ENCODE assay signal across 28 cellular contexts in the genomic region with DNA sequence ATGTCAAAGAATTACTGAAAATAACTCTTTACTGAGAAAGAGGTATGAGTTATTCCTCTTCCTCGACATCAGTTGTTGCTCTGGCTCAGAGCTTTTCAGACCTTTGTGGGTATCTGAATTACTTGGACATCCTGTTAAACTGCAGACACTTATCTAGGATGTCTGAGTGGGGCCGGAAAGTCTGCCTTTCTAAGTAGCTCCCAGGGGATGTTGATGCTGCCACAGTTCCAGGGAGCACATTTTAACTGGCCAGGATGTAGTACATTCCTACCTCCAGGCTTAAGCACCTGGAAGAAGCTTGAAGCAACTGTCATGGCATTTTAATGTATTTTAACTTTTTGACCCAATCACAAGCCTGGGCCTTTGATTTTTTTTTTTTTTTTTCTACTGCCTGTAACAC.
DNase-seq lines count a peak whose midpoint lies in the region; ATAC-seq, FAIRE-seq and TF ChIP-seq lines count a peak whose summit lies in the region.
"Had no signal": no experiment of that assay in that cellular context is flagged by ENCODE, and none has a peak within 500 bp of the region (broad histone marks: within the 10 kb centered on the region; RNA-seq: fewer than 3 reads in every experiment).

No MANE protein-coding gene starts in this region.

- H3K36me3 ChIP-seq in GM23338 (ENCODE audit: insufficient read depth) (no peaks in the 10 kb centered on the region), SK-N-SH (replicated peaks in 1 of 2; ENCODE audit: control insufficient read depth in 1 of 2, insufficient read depth in 2 of 2, low read length in 1 of 2) (peaks cover 4 to 6% of the 10 kb centered on the region in 2 experiments), hepatocyte (replicated peaks; ENCODE audit: insufficient read depth, low read depth) (no peaks in the 10 kb centered on the region), mammary epithelial cell (ENCODE audit: insufficient read depth, low read length) (no peaks in the 10 kb centered on the region)
- H3K36me3 ChIP-seq: heart left ventricle, prostate gland, thoracic aorta had no signal

- dilution Hi-C loops in mammary epithelial cell (cut with HindIII; ENCODE audit: low sequenced_read_pairs), result no loop called here

- H3F3A ChIP-seq in GM23338 (replicated peaks; ENCODE audit: low read depth) (no peaks in the 10 kb centered on the region), SK-N-SH (replicated peaks; ENCODE audit: insufficient read depth) (no peaks in the 10 kb centered on the region)

- no peak overlapping the region for H3K27ac Mint-ChIP-seq in GM23338
- H3K27ac Mint-ChIP-seq: activated T-cell treated with anti-CD3 and anti-CD28 coated beads, Interleukin-2, amount 50 U/mL, for 72 hours; CD4-positive, alpha-beta T cell; stimulated activated naive CD8-positive, alpha-beta T cell treated with anti-CD3 and anti-CD28 coated beads, Interleukin-15, Interleukin-2, amounts not matched to agents 100 ng/mL and 50 ng/mL, for 24 hours had no signal

- H3K4me3 ChIP-seq in GM23338 (no peak overlapping the region), SK-N-SH (ENCODE audit: low read depth in 2 of 2, low read length in 1 of 2) (no peak overlapping the region), hepatocyte (no peak overlapping the region), mammary epithelial cell (replicated peaks in 1 of 3; ENCODE audit: insufficient read depth in 1 of 3, low read depth in 2 of 3, low read length in 3 of 3) (no peak overlapping the region)
- H3K4me3 ChIP-seq: heart left ventricle, prostate gland, thoracic aorta had no signal

- no peak for TF ChIP-seq RAD21 in SK-N-SH (IDR thresholded peaks at IDR 0.05; ENCODE audit: low read length)

- CTCF ChIA-PET in SK-N-SH (lab: Yijun Ruan, JAX), result interaction anchor here (0.8 to 1.2 kb wide), 2 partner anchors 13 to 800 kb away, joined by 3 to 4 read pairs; no protein-coding TSS in a partner anchor
- CTCF ChIA-PET in mammary epithelial cell (lab: Charles Lee; ENCODE audit: low non-redundant PET), result no interaction called here

- H2AFZ ChIP-seq in GM23338 (no peak overlapping the region), SK-N-SH (ENCODE audit: low read depth) (no peak overlapping the region), hepatocyte (no peak overlapping the region), mammary epithelial cell (ENCODE audit: low read depth, low read length) (no peak overlapping the region)

- no peaks in the 10 kb centered on the region for H3K79me2 ChIP-seq in GM23338 (replicated peaks; ENCODE audit: insufficient read depth)
- no peaks in the 10 kb centered on the region for H3K79me2 ChIP-seq in SK-N-SH (ENCODE audit: insufficient read depth)
- H3K79me2 ChIP-seq in hepatocyte, result no peaks in the 10 kb centered on the region
- no peaks in the 10 kb centered on the region for H3K79me2 ChIP-seq in mammary epithelial cell (ENCODE audit: insufficient read depth, low read length)

- no peaks in the 10 kb centered on the region for H3K27me3 Mint-ChIP-seq in GM23338 (ENCODE audit: insufficient read depth, low read depth, poor library complexity)
- H3K27me3 Mint-ChIP-seq: CD4-positive, alpha-beta T cell; stimulated activated naive CD8-positive, alpha-beta T cell treated with anti-CD3 and anti-CD28 coated beads, Interleukin-15, Interleukin-2, amounts not matched to agents 100 ng/mL and 50 ng/mL, for 24 hours had no signal

- DNase-seq in DMS 273 (lab: John Stamatoyannopoulos, UW; ENCODE audit: unreplicated experiment) (peak; percentile 27), DMS 273 treated with DMSO at 0.1 percent for 48 hours (lab: John Stamatoyannopoulos, UW) (no peak), GM23338 (ENCODE audit: low spot score) (peak; percentile 52), SK-N-SH (peak; percentile 11), islet precursor cell (peak; percentile 56), hepatocyte (ENCODE audit: low spot score) (no peak), RCC 7860 (ENCODE audit: low spot score) (no peak), mammary epithelial cell (no peak)
- DNase-seq: activated CD4-positive, alpha-beta T cell treated with anti-CD3 and anti-CD28 coated beads, Interleukin-2, amount 50 U/mL, for 1 hour; activated naive CD4-positive, alpha-beta T cell; activated T-cell treated with anti-CD3 and anti-CD28 coated beads, Interleukin-2, amount 50 U/mL, for 72 hours; CD4-positive, alpha-beta T cell; effector CD4-positive, alpha-beta T cell; erythroblast; foreskin keratinocyte; left cardiac atrium; MV-4-11; NCI-H1694 treated with DMSO at 0.1 percent for 48 hours; NCI-H526 treated with DMSO at 0.1 percent for 48 hours; T1000 had no signal

- H3K9me2 ChIP-seq in GM23338 (ENCODE audit: insufficient read depth) (no peaks in the 10 kb centered on the region), SK-N-SH (no peaks in the 10 kb centered on the region), hepatocyte (replicated peaks; ENCODE audit: insufficient read depth) (no peaks in the 10 kb centered on the region)

- in situ Hi-C loops in mammary epithelial cell (cut with MboI; ENCODE audit: low sequenced_read_pairs in 2 of 2), result no loop called here

- peak; percentile 46 for ATAC-seq in GM23338
- ATAC-seq: activated T-cell treated with anti-CD3 and anti-CD28 coated beads, Interleukin-2, amount 50 U/mL, for 72 hours; foreskin keratinocyte had no signal

- no peak overlapping the region for H3K27ac ChIP-seq in GM23338 (ENCODE audit: low read depth)
- H3K27ac ChIP-seq in SK-N-SH (ENCODE audit: low read depth in 2 of 2, low read length in 1 of 2), result no peak overlapping the region
- H3K27ac ChIP-seq in hepatocyte, result no peak overlapping the region
- H3K27ac ChIP-seq in mammary epithelial cell (ENCODE audit: insufficient read depth, low read depth, low read length), result no peak overlapping the region
- H3K27ac ChIP-seq: 22Rv1, foreskin keratinocyte, heart left ventricle, prostate gland, thoracic aorta had no signal

- 66% methylated on average over 2 of the region's 2 CpGs for WGBS in SK-N-SH (ENCODE audit: low lambda C conversion rate)
- WGBS in hepatocyte (ENCODE audit: low lambda C conversion rate, missing lambda C conversion rate), result 47% methylated on average over 2 of the region's 2 CpGs
- WGBS in mammary epithelial cell (ENCODE audit: low coverage, missing lambda C conversion rate), result 72% methylated on average over 2 of the region's 2 CpGs

- no peaks in the 10 kb centered on the region for H3K9me3 ChIP-seq in SK-N-SH
- H3K9me3 ChIP-seq in hepatocyte (ENCODE audit: low read depth), result no peaks in the 10 kb centered on the region
- H3K9me3 ChIP-seq in mammary epithelial cell (replicated peaks; ENCODE audit: insufficient read depth, low read length), result no peaks in the 10 kb centered on the region
- H3K9me3 ChIP-seq: heart left ventricle, prostate gland, thoracic aorta had no signal

- no peak overlapping the region for H3K4me2 ChIP-seq in GM23338
- no peak overlapping the region for H3K4me2 ChIP-seq in SK-N-SH
- H3K4me2 ChIP-seq in hepatocyte, result no peak overlapping the region
- no peak overlapping the region for H3K4me2 ChIP-seq in mammary epithelial cell (ENCODE audit: insufficient read depth, low read depth, low read length)

- intact Hi-C loops in mammary epithelial cell (cut with micrococcal nuclease), result no loop called here

- peaks cover 26% of the 10 kb centered on the region for H3K4me1 Mint-ChIP-seq in GM23338

- H3K9ac ChIP-seq in SK-N-SH (no peak overlapping the region), mammary epithelial cell (ENCODE audit: insufficient read depth, low read length) (no peak overlapping the region)

- TF ChIP-seq CTCF in GM23338 (conservative IDR thresholded peaks at IDR 0.05; ENCODE audit: low read depth in 2 of 2) (0 out of 4 replicates have a peak, but pooled peaks of 1 of the 2 experiments have one; percentile 7), SK-N-SH (IDR thresholded peaks at IDR 0.05) (no peak), hepatocyte (IDR thresholded peaks at IDR 0.05; ENCODE audit: poor library complexity) (no peak), mammary epithelial cell (conservative IDR thresholded peaks at IDR 0.05 in 1 of 2, IDR thresholded peaks at IDR 0.05 in 1 of 2; ENCODE audit: extremely low read depth in 1 of 2, insufficient read depth in 1 of 2, low read depth in 1 of 2, low read length in 2 of 2) (no peak)

- no peak for FAIRE-seq in RCC 7860 (lab: Jason Lieb, UNC)
- FAIRE-seq: D721Med, GM12892, urothelium cell line had no signal

- BruUV-seq in mammary epithelial cell (replicated peaks; lab: Mats Ljungman, UMichigan), result no TSS peak

- H3K27me3 ChIP-seq in GM23338 (ENCODE audit: insufficient read depth), result no peaks in the 10 kb centered on the region
- no peaks in the 10 kb centered on the region for H3K27me3 ChIP-seq in SK-N-SH (ENCODE audit: insufficient read depth)
- no peaks in the 10 kb centered on the region for H3K27me3 ChIP-seq in hepatocyte
- no peaks in the 10 kb centered on the region for H3K27me3 ChIP-seq in mammary epithelial cell (ENCODE audit: insufficient read depth, low read length)
- H3K27me3 ChIP-seq: foreskin keratinocyte, heart left ventricle had no signal

- POLR2A ChIA-PET in SK-N-SH (lab: Yijun Ruan, JAX), result no interaction called here

- H3K4me3 Mint-ChIP-seq in GM23338, result no peak overlapping the region
- H3K4me3 Mint-ChIP-seq: activated T-cell treated with anti-CD3 and anti-CD28 coated beads, Interleukin-2, amount 50 U/mL, for 72 hours; CD4-positive, alpha-beta T cell; stimulated activated naive CD8-positive, alpha-beta T cell treated with anti-CD3 and anti-CD28 coated beads, Interleukin-15, Interleukin-2, amounts not matched to agents 100 ng/mL and 50 ng/mL, for 24 hours had no signal

- no peaks in the 10 kb centered on the region for H3K36me3 Mint-ChIP-seq in GM23338 (ENCODE audit: low read depth)

- no peak for TF ChIP-seq EP300 in SK-N-SH (IDR thresholded peaks at IDR 0.05; ENCODE audit: borderline replicate concordance in 1 of 2, low read depth in 1 of 2, low read length in 1 of 2)

- no peaks in the 10 kb centered on the region for H3K9me3 Mint-ChIP-seq in GM23338
- H3K9me3 Mint-ChIP-seq: CD4-positive, alpha-beta T cell had no signal

- H3K4me1 ChIP-seq in GM23338 (ENCODE audit: insufficient read depth), result peaks cover 17% of the 10 kb centered on the region
- peaks cover 0 to 2% of the 10 kb centered on the region in 2 experiments; a peak in 2 of 4 replicates for H3K4me1 ChIP-seq in SK-N-SH (ENCODE audit: control insufficient read depth in 1 of 2, insufficient read depth in 2 of 2, low read depth in 1 of 2, low read length in 1 of 2)
- no peaks in the 10 kb centered on the region for H3K4me1 ChIP-seq in hepatocyte (ENCODE audit: insufficient read depth)
- peaks cover 4% of the 10 kb centered on the region for H3K4me1 ChIP-seq in mammary epithelial cell (ENCODE audit: insufficient read depth, low read length)
- H3K4me1 ChIP-seq: foreskin keratinocyte, prostate gland had no signal

- no peaks in the 10 kb centered on the region for H4K20me1 ChIP-seq in GM23338 (replicated peaks; ENCODE audit: insufficient read depth)
- no peaks in the 10 kb centered on the region for H4K20me1 ChIP-seq in SK-N-SH (ENCODE audit: insufficient read depth)
- H4K20me1 ChIP-seq in hepatocyte (ENCODE audit: insufficient read depth, poor library complexity, severe bottlenecking), result no peaks in the 10 kb centered on the region
- H4K20me1 ChIP-seq in mammary epithelial cell (ENCODE audit: insufficient read depth, low read length), result no peaks in the 10 kb centered on the region

Comparison
In these comparisons a context has a peak if more than half of its experiments do, and no peak if none do; other contexts are left out.
1. DNase-seq: peak in DMS 273 (single experiment), GM23338 (single experiment), SK-N-SH (single experiment) and islet precursor cell (single experiment); none in DMS 273 treated with DMSO at 0.1 percent for 48 hours (single experiment), hepatocyte (single experiment), RCC 7860 (single experiment) and mammary epithelial cell (single experiment).